In the genomic region with DNA sequence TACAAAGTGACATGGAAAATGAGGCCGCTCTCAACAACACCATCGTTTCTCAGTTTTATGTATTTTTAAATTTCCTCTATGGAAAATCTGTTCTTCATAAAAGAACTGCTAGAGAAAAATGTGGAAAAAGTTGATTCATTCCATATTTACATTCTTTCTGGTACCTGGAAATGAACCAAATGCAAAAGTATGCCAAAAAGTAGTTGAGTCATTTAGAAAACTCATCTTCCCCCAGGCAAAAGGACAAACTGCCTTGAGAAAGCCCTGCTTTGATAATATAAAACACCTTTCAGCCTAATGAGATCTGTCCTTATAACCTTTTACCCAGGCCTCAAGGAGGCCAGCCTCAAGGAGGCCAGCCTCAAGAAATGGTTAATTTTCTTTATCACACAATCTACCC, we compare ENCODE assay signal across 1 cellular context.
TF ChIP-seq lines count a peak whose summit lies in the region.

No MANE protein-coding gene starts in this region.

TF ChIP-seq in IMR-90, 13 proteins besides CTCF, POLR2A, EP300 and RAD21:
- TF ChIP-seq BHLHE40 (IDR thresholded peaks at IDR 0.05; ENCODE audit: low read depth, low read length): 0 out of 2 replicates have a peak, but pooled peaks have one; percentile 20
- no peak for TF ChIP-seq FOS (IDR thresholded peaks at IDR 0.05; ENCODE audit: low read depth, low read length)
